Comparison of ENCODE assay signal across 21 cellular contexts in genomic region chr1:82405333-82405732, GRCh38.
"Had no signal": no experiment of that assay in that cellular context is flagged by ENCODE, and none has a peak within 500 bp of the region (broad histone marks: within the 10 kb centered on the region; RNA-seq: fewer than 3 reads in every experiment).

No MANE protein-coding gene starts in this region.

- DNase-seq: dermis blood vessel endothelial cell; dorsolateral prefrontal cortex; effector CD4-positive, alpha-beta T cell; effector memory CD4-positive, alpha-beta T cell; erythroblast; esophagus squamous epithelium; foreskin fibroblast; foreskin melanocyte; gastrocnemius medialis; glutamatergic neuron; head of caudate nucleus; heart right ventricle; hippocampal formation; left cardiac atrium; left lung; left ventricle myocardium superior; lower lobe of right lung; mesenchymal stem cell; midbrain had no signal

- H3K4me1 ChIP-seq: esophagus squamous epithelium, gastrocnemius medialis, heart right ventricle, left lung, lower lobe of right lung had no signal

- H3K27ac ChIP-seq: coronary artery, dorsolateral prefrontal cortex, epithelial cell of prostate, esophagus squamous epithelium, gastrocnemius medialis, heart right ventricle, left lung, lower lobe of right lung had no signal

- H3K9me3 ChIP-seq: esophagus squamous epithelium, gastrocnemius medialis, heart right ventricle, left lung, lower lobe of right lung had no signal

- H3K4me3 ChIP-seq: coronary artery, dorsolateral prefrontal cortex, esophagus squamous epithelium, gastrocnemius medialis, heart right ventricle, left lung, lower lobe of right lung had no signal

- H3K36me3 ChIP-seq: esophagus squamous epithelium, gastrocnemius medialis, heart right ventricle, left lung, lower lobe of right lung had no signal

- H3K27me3 ChIP-seq: dorsolateral prefrontal cortex, esophagus squamous epithelium, gastrocnemius medialis, heart right ventricle, left lung had no signal
